In genomic region chr5:108726446-108727091, GRCh38 we compare ENCODE assay signal across 10 cellular contexts. TPM values are rescaled to one million over a fixed set of nuclear protein-coding genes. Genes with fewer than 3 reads are reported as not detected.
DNase-seq lines count a peak whose midpoint lies in the region; ATAC-seq and TF ChIP-seq lines count a peak whose summit lies in the region.
"Had no signal": no experiment of that assay in that cellular context is flagged by ENCODE, and none has a peak within 500 bp of the region (broad histone marks: within the 10 kb centered on the region; RNA-seq: fewer than 3 reads in every experiment).

No MANE protein-coding gene starts in this region.

- POLR2A ChIA-PET in activated B cell treated with CpG ODN at 0.5 μM for 24 hours (lab: Charles Lee): interaction anchor here (0.7 to 4.8 kb wide), 5 partner anchors 14 to 683 kb away, joined by 3 to 71 read pairs (median 15); partner anchors contain the start of genes FBXL17, FER and PJA2

- peaks cover 37% of the 10 kb centered on the region for H3K27me3 Mint-ChIP-seq in activated T-cell treated with anti-CD3 and anti-CD28 coated beads, Interleukin-2, amount 50 U/mL, for 24 hours
- H3K27me3 Mint-ChIP-seq in activated B cell treated with CpG ODN at 0.5 μM for 24 hours: no peaks in the 10 kb centered on the region

- no peak for TF ChIP-seq EP300 in suprapubic skin (IDR thresholded peaks at IDR 0.05)

- H3K9me3 Mint-ChIP-seq in activated T-cell treated with anti-CD3 and anti-CD28 coated beads, Interleukin-2, amount 50 U/mL, for 24 hours: no peaks in the 10 kb centered on the region
- H3K9me3 Mint-ChIP-seq in activated B cell treated with CpG ODN at 0.5 μM for 24 hours: no peaks in the 10 kb centered on the region

- CTCF ChIA-PET in activated B cell treated with CpG ODN at 0.5 μM for 24 hours (lab: Charles Lee): interaction anchor here (0.6 kb wide), 1 partner anchor 15 kb away, joined by 3 read pairs; no protein-coding TSS in a partner anchor

- no peaks in the 10 kb centered on the region for H3K36me3 ChIP-seq in iPS-20b (ENCODE audit: insufficient read depth, low read depth, low read length)
- no peaks in the 10 kb centered on the region for H3K36me3 ChIP-seq in suprapubic skin
- H3K36me3 ChIP-seq: pancreas had no signal

- H3K27ac ChIP-seq in iPS-20b (ENCODE audit: low read length) (no peak overlapping the region), suprapubic skin (peak overlapping the region; percentile 96)

- TF ChIP-seq CTCF in activated B cell treated with CpG ODN at 0.5 μM for 24 hours (IDR thresholded peaks at IDR 0.05) (no peak), suprapubic skin (IDR thresholded peaks at IDR 0.05) (no peak)

- H3K9me3 ChIP-seq in iPS-20b (ENCODE audit: insufficient read depth, low read depth, low read length) (no peaks in the 10 kb centered on the region), suprapubic skin (no peaks in the 10 kb centered on the region)
- H3K9me3 ChIP-seq: pancreas had no signal

- TF ChIP-seq POLR2A in suprapubic skin (IDR thresholded peaks at IDR 0.05): no peak

- H3K4me3 Mint-ChIP-seq in activated T-cell treated with anti-CD3 and anti-CD28 coated beads, Interleukin-2, amount 50 U/mL, for 24 hours: peak overlapping the region; percentile 24
- peak overlapping the region; percentile 85 for H3K4me3 Mint-ChIP-seq in activated B cell treated with CpG ODN at 0.5 μM for 24 hours

- no peak overlapping the region for H3K9ac ChIP-seq in iPS-20b (ENCODE audit: low read depth, low read length)

- peaks cover 27% of the 10 kb centered on the region for H3K4me1 Mint-ChIP-seq in activated T-cell treated with anti-CD3 and anti-CD28 coated beads, Interleukin-2, amount 50 U/mL, for 24 hours (ENCODE audit: low read depth)
- H3K4me1 Mint-ChIP-seq in activated B cell treated with CpG ODN at 0.5 μM for 24 hours: peaks cover 48% of the 10 kb centered on the region

- H3K36me3 Mint-ChIP-seq in activated T-cell treated with anti-CD3 and anti-CD28 coated beads, Interleukin-2, amount 50 U/mL, for 24 hours (ENCODE audit: low read depth): no peaks in the 10 kb centered on the region
- H3K36me3 Mint-ChIP-seq in activated B cell treated with CpG ODN at 0.5 μM for 24 hours (ENCODE audit: low read depth): peaks cover 5% of the 10 kb centered on the region

- DNase-seq in activated T-cell treated with anti-CD3 and anti-CD28 coated beads, Interleukin-2, amount 50 U/mL, for 24 hours: no peak
- DNase-seq in activated T-cell treated with anti-CD3 and anti-CD28 coated beads, Interleukin-2, amount 50 U/mL, for 1 hour: no peak
- DNase-seq in activated B cell treated with CpG ODN at 0.5 μM for 24 hours (no peak), suprapubic skin (ENCODE audit: low spot score in 2 of 2) (no peak)
- DNase-seq: T1000 had no signal

- peak overlapping the region; percentile 91 for H3K4me3 ChIP-seq in iPS-20b (ENCODE audit: low read length)
- H3K4me3 ChIP-seq in suprapubic skin: peak overlapping the region; percentile 71

- H3K27me3 ChIP-seq in iPS-20b (ENCODE audit: insufficient read depth, low read length) (no peaks in the 10 kb centered on the region), suprapubic skin (no peaks in the 10 kb centered on the region)
- H3K27me3 ChIP-seq: pancreas had no signal

- intact Hi-C loops in activated B cell treated with CpG ODN at 0.5 μM for 24 hours (cut with micrococcal nuclease): loop anchor here (1.0 to 5.0 kb wide), 4 partner anchors 186 to 1646 kb away; partner anchors contain the start of gene FBXL17

- WGBS in suprapubic skin: 68% methylated on average over 4 of the region's 4 CpGs

- H3K4me1 ChIP-seq in iPS-20b (ENCODE audit: insufficient read depth, low read length): peaks cover 15% of the 10 kb centered on the region; the same call in 1 of the 2 replicates
- peaks cover 29% of the 10 kb centered on the region for H3K4me1 ChIP-seq in suprapubic skin
- H3K4me1 ChIP-seq: pancreas had no signal

- ATAC-seq in activated B cell treated with CpG ODN at 0.5 μM for 24 hours (ENCODE audit: low read depth) (no peak), GM19035 (IDR thresholded peaks at IDR 0.05; ENCODE audit: unreplicated experiment) (no peak), HG03159 (IDR thresholded peaks at IDR 0.05; ENCODE audit: unreplicated experiment) (no peak), GM18502 (IDR thresholded peaks at IDR 0.05; ENCODE audit: poor library complexity, unreplicated experiment) (no peak)

- no peak overlapping the region for H3K27ac Mint-ChIP-seq in activated T-cell treated with anti-CD3 and anti-CD28 coated beads, Interleukin-2, amount 50 U/mL, for 24 hours
- peak overlapping the region; percentile 96 for H3K27ac Mint-ChIP-seq in activated B cell treated with CpG ODN at 0.5 μM for 24 hours

RNA-seq across cellular contexts. Expression of gene FER, which starts 21.1 kb away (rescaled TPM):
- total RNA-seq in activated B cell treated with CpG ODN at 0.5 μM for 24 hours (17.3 and 19.1 TPM in 2 replicates), suprapubic skin (10 to 100 TPM; 16.1 to 29.9 (median 23.3) TPM)
